ENCODE assay signal across 8 cellular contexts in the genomic region with DNA sequence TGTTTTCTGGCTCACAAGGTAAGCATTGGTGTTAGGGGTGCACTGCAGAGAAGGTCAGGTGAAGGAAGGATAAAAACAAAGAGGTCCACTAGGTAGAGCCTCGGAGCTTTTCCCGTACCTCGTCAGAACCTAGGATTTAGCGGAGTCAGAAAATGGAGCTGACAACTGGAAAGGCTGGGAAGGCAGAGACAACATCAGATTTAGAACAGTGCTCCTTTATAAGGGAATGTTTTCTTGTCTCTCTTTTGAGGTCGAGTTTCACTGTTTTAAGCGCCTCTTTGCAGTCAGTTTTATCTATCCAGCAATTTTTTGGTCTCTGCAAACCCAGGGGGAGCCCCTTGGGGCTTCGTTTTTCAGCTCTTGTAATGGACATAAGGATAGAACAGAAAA.
DNase-seq lines count a peak whose midpoint lies in the region; ATAC-seq lines count a peak whose summit lies in the region.

No MANE protein-coding gene starts in this region.

- no peaks in the 10 kb centered on the region for H3K9me3 Mint-ChIP-seq in stimulated activated naive CD8-positive, alpha-beta T cell treated with anti-CD3 and anti-CD28 coated beads, Interleukin-15, Interleukin-2, amounts not matched to agents 100 ng/mL and 50 ng/mL, for 24 hours
- no peaks in the 10 kb centered on the region for H3K9me3 Mint-ChIP-seq in dendritic cell treated with granulocyte-macrophage colony-stimulating factor and Interleukin-4, amounts not matched to agents 40 ng/mL and 50 ng/mL, for 4 days

- no peak for ATAC-seq in stimulated activated naive CD8-positive, alpha-beta T cell treated with anti-CD3 and anti-CD28 coated beads, Interleukin-15, Interleukin-2, amounts not matched to agents 100 U/mL and 50 U/mL, for 24 hours
- ATAC-seq in GM21723 (IDR thresholded peaks at IDR 0.05; ENCODE audit: unreplicated experiment): no peak

- H3K27ac ChIP-seq in mucosa of rectum (ENCODE audit: low read depth in 2 of 2, low read length in 2 of 2): peak overlapping the region; percentile 72 to 85

- H3K27me3 Mint-ChIP-seq in stimulated activated naive CD8-positive, alpha-beta T cell treated with anti-CD3 and anti-CD28 coated beads, Interleukin-15, Interleukin-2, amounts not matched to agents 100 ng/mL and 50 ng/mL, for 24 hours: no peaks in the 10 kb centered on the region
- H3K27me3 Mint-ChIP-seq in dendritic cell treated with granulocyte-macrophage colony-stimulating factor and Interleukin-4, amounts not matched to agents 40 ng/mL and 50 ng/mL, for 4 days: no peaks in the 10 kb centered on the region

- no peaks in the 10 kb centered on the region for H3K27me3 ChIP-seq in mucosa of rectum (ENCODE audit: control insufficient read depth in 2 of 2, insufficient read depth in 2 of 2, low read length in 2 of 2)

- H3K4me1 Mint-ChIP-seq in stimulated activated naive CD8-positive, alpha-beta T cell treated with anti-CD3 and anti-CD28 coated beads, Interleukin-15, Interleukin-2, amounts not matched to agents 100 ng/mL and 50 ng/mL, for 24 hours (ENCODE audit: low read depth): peaks cover 96% of the 10 kb centered on the region
- H3K4me1 Mint-ChIP-seq in dendritic cell treated with granulocyte-macrophage colony-stimulating factor and Interleukin-4, amounts not matched to agents 40 ng/mL and 50 ng/mL, for 4 days (ENCODE audit: low read depth): peaks cover 86% of the 10 kb centered on the region

- peaks cover 78% of the 10 kb centered on the region for H3K36me3 Mint-ChIP-seq in stimulated activated naive CD8-positive, alpha-beta T cell treated with anti-CD3 and anti-CD28 coated beads, Interleukin-15, Interleukin-2, amounts not matched to agents 100 ng/mL and 50 ng/mL, for 24 hours (ENCODE audit: low read depth)
- peaks cover 58% of the 10 kb centered on the region for H3K36me3 Mint-ChIP-seq in dendritic cell treated with granulocyte-macrophage colony-stimulating factor and Interleukin-4, amounts not matched to agents 40 ng/mL and 50 ng/mL, for 4 days (ENCODE audit: low read depth)

- H3K9ac ChIP-seq in mucosa of rectum (ENCODE audit: low read depth in 1 of 2, low read length in 2 of 2): peak overlapping the region; percentile 71 to 79

- H3K36me3 ChIP-seq in mucosa of rectum (ENCODE audit: control insufficient read depth in 2 of 2, insufficient read depth in 2 of 2, low read length in 2 of 2): peaks cover 2 to 5% of the 10 kb centered on the region in 2 donors

- peak overlapping the region; percentile 83 for H3K4me3 Mint-ChIP-seq in stimulated activated naive CD8-positive, alpha-beta T cell treated with anti-CD3 and anti-CD28 coated beads, Interleukin-15, Interleukin-2, amounts not matched to agents 100 ng/mL and 50 ng/mL, for 24 hours
- peak overlapping the region; percentile 61 for H3K4me3 Mint-ChIP-seq in dendritic cell treated with granulocyte-macrophage colony-stimulating factor and Interleukin-4, amounts not matched to agents 40 ng/mL and 50 ng/mL, for 4 days

- peak overlapping the region; percentile 95 for H3K27ac Mint-ChIP-seq in stimulated activated naive CD8-positive, alpha-beta T cell treated with anti-CD3 and anti-CD28 coated beads, Interleukin-15, Interleukin-2, amounts not matched to agents 100 ng/mL and 50 ng/mL, for 24 hours
- peak overlapping the region; percentile 86 for H3K27ac Mint-ChIP-seq in dendritic cell treated with granulocyte-macrophage colony-stimulating factor and Interleukin-4, amounts not matched to agents 40 ng/mL and 50 ng/mL, for 4 days

- H3K4me1 ChIP-seq in mucosa of rectum (ENCODE audit: control insufficient read depth in 2 of 2, insufficient read depth in 2 of 2, low read length in 2 of 2): peaks cover 16 to 18% of the 10 kb centered on the region in 2 donors

- no peak for DNase-seq in stimulated activated naive CD8-positive, alpha-beta T cell treated with anti-CD3 and anti-CD28 coated beads, Interleukin-15, Interleukin-2, amounts not matched to agents 100 U/mL and 50 U/mL, for 24 hours
- DNase-seq in amygdala (lab: John Stamatoyannopoulos, UW) (no peak), NCI-H1436 (lab: John Stamatoyannopoulos, UW) (no peak), DMS53 (lab: John Stamatoyannopoulos, UW) (no peak)

- intact Hi-C loops in dendritic cell treated with granulocyte-macrophage colony-stimulating factor and Interleukin-4, amounts not matched to agents 40 ng/mL and 50 ng/mL, for 4 days (cut with micrococcal nuclease): no loop called here

- H3K9me3 ChIP-seq in mucosa of rectum (ENCODE audit: control insufficient read depth in 2 of 2, low read length in 2 of 2): no peaks in the 10 kb centered on the region

- H3K4me3 ChIP-seq in mucosa of rectum (ENCODE audit: low read length in 2 of 2): peak overlapping the region; percentile 64 to 73
